1 cellular context compared by ENCODE assay signal in genomic region chr4:74159397-74159709, GRCh38.
TF ChIP-seq lines count a peak whose summit lies in the region.

No MANE protein-coding gene starts in this region.

TF ChIP-seq in GM23338, 12 proteins besides CTCF, POLR2A, EP300 and RAD21 (continued from another document):
- no peak for TF ChIP-seq ZNF462 (CRISPR knock-in tag; IDR thresholded peaks at IDR 0.05)
